Comparison of ENCODE assay signal across 1 cellular context in the genomic region with DNA sequence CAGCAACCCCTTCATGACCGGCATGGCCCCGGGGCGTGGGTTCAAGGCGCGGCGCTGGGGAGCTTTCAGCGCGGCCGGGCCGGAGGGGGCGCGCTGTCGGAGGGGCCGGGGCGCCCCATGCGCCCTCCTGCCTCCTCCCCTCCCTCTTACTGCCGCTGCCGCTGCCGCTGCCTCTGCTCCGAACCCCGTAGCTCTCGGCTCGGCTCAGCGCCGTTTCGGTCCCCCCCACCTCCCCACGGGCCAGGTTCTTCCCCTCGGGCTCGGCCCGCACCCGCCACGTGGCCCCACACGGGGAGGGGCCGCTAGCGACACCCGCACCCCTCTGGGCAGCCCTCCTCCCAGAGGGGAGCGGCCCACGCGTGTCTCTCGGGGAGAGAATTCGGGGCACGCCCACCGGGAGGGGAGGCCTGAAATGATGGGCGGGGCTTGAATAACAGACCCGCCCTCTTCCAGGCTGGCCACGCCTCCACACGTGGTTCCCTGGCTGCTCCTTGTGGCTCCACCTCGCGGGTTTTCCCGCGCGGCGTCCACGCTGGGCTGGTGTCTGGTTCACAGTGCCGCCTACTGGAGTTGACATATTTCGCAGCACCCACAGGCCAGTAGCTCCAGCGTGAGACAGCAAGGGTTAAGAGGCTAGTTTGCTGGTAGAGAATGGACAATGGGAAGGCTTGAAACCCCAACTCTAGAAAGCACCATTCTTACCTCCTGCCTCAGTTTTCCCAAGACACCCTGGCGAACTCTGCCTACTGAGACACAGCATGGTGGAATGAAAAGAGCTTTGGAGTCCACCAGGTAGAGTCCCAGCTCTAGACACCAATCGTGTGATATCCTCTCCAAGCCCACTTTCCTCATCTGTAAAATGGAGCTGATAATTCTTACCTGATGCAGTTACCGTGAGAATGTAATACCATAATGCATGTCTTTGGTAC.
TF ChIP-seq lines count a peak whose summit lies in the region.

Gene KCNH4, minus strand, starts transcription at position 221 of the 929 bp plus-strand sequence. Its CDS starts 197 bp downstream, at position 24.

TF ChIP-seq in GM12878, 131 proteins besides CTCF, POLR2A, EP300 and RAD21 (continues in another document):
- TF ChIP-seq MAX (IDR thresholded peaks at IDR 0.05; ENCODE audit: low read depth, low read length) (peak; percentile 92), RB1 (IDR thresholded peaks at IDR 0.05; ENCODE audit: borderline replicate concordance) (peak; percentile 100), FOS (IDR thresholded peaks at IDR 0.05; ENCODE audit: borderline replicate concordance, extremely low read depth, insufficient read length) (no peak), JUND (IDR thresholded peaks at IDR 0.05; ENCODE audit: low read depth, low read length) (0 out of 2 replicates have a peak, but pooled peaks have one; percentile 19), MTA3 (IDR thresholded peaks at IDR 0.05; ENCODE audit: borderline replicate concordance, low read length) (no peak), ATF3 (IDR thresholded peaks at IDR 0.05; ENCODE audit: borderline replicate concordance, extremely low read depth, low read depth, low read length) (0 out of 2 replicates have a peak, but pooled peaks have one; percentile 23), USF1 (IDR thresholded peaks at IDR 0.05; ENCODE audit: borderline replicate concordance, extremely low read length, insufficient read depth, low read depth, low read length) (peak; percentile 67), YY1 (IDR thresholded peaks at IDR 0.05; ENCODE audit: low read depth, low read length) (peak; percentile 61), PAX5 (IDR thresholded peaks at IDR 0.05; ENCODE audit: borderline replicate concordance, low read depth, low read length) (no peak), LARP7 (IDR thresholded peaks at IDR 0.05) (0 out of 2 replicates have a peak, but pooled peaks have one; percentile 71), SP1 (IDR thresholded peaks at IDR 0.05; ENCODE audit: low read depth, low read length) (peak; percentile 55), MYC (IDR thresholded peaks at IDR 0.05; ENCODE audit: insufficient read depth, insufficient read length, insufficient replicate concordance, low read length, severe bottlenecking) (peak; percentile 53), RAD51 (IDR thresholded peaks at IDR 0.05) (peak; percentile 82), CREM (IDR thresholded peaks at IDR 0.05; ENCODE audit: low read depth) (peak; percentile 52; the same call in 1 of the 2 replicates), GATAD2B (conservative IDR thresholded peaks at IDR 0.05; ENCODE audit: low read depth) (peak; percentile 64; the same call in 1 of the 2 replicates), RUNX3 (IDR thresholded peaks at IDR 0.05; ENCODE audit: low read length) (peak; percentile 58; the same call in 1 of the 2 replicates), ETV6 (conservative IDR thresholded peaks at IDR 0.05 in 1 of 2, IDR thresholded peaks at IDR 0.05 in 1 of 2; ENCODE audit: borderline replicate concordance in 1 of 2, low read depth in 1 of 2) (0 out of 4 replicates have a peak, but pooled peaks of 1 of the 2 experiments have one; percentile 16), BACH1 (IDR thresholded peaks at IDR 0.05; ENCODE audit: borderline replicate concordance) (peak; percentile 93), ESRRA (IDR thresholded peaks at IDR 0.05; ENCODE audit: low read length) (no peak), PML (IDR thresholded peaks at IDR 0.05; ENCODE audit: low read length) (no peak), ZSCAN29 (IDR thresholded peaks at IDR 0.05) (0 out of 2 replicates have a peak, but pooled peaks have one; percentile 24), BHLHE40 (IDR thresholded peaks at IDR 0.05; ENCODE audit: borderline replicate concordance in 1 of 2, low read depth in 2 of 2, low read length in 1 of 2) (peak; percentile 52 to 62; a peak in 3 of 4 replicates), NBN (IDR thresholded peaks at IDR 0.05) (peak; percentile 53; the same call in 1 of the 2 replicates), SKIL (IDR thresholded peaks at IDR 0.05; ENCODE audit: low read depth, poor library complexity, severe bottlenecking) (no peak), SMC3 (IDR thresholded peaks at IDR 0.05; ENCODE audit: borderline replicate concordance, low read length) (peak; percentile 71; the same call in 1 of the 2 replicates), ASH2L (IDR thresholded peaks at IDR 0.05; ENCODE audit: borderline replicate concordance, low read depth) (no peak), E2F4 (IDR thresholded peaks at IDR 0.05; ENCODE audit: low read depth, low read length) (peak; percentile 85), DPF2 (IDR thresholded peaks at IDR 0.05) (peak; percentile 47; the same call in 1 of the 2 replicates), E2F8 (IDR thresholded peaks at IDR 0.05; ENCODE audit: low read depth, partially characterized antibody) (peak; percentile 96), SMARCA5 (IDR thresholded peaks at IDR 0.05) (no peak), MXI1 (IDR thresholded peaks at IDR 0.05; ENCODE audit: low read depth, low read length) (peak; percentile 86), HCFC1 (IDR thresholded peaks at IDR 0.05; ENCODE audit: low read length) (0 out of 2 replicates have a peak, but pooled peaks have one; percentile 7), NR2F1 (conservative IDR thresholded peaks at IDR 0.05) (peak; percentile 12; the same call in 1 of the 2 replicates), RELA (IDR thresholded peaks at IDR 0.05; ENCODE audit: borderline replicate concordance, partially characterized antibody) (peak; percentile 82)
- TF ChIP-seq, protein P1, sequence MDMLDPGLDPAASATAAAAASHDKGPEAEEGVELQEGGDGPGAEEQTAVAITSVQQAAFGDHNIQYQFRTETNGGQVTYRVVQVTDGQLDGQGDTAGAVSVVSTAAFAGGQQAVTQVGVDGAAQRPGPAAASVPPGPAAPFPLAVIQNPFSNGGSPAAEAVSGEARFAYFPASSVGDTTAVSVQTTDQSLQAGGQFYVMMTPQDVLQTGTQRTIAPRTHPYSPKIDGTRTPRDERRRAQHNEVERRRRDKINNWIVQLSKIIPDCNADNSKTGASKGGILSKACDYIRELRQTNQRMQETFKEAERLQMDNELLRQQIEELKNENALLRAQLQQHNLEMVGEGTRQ (IDR thresholded peaks at IDR 0.05; ENCODE audit: borderline replicate concordance, low read depth, low read length): peak; percentile 59
- TF ChIP-seq, protein P2, sequence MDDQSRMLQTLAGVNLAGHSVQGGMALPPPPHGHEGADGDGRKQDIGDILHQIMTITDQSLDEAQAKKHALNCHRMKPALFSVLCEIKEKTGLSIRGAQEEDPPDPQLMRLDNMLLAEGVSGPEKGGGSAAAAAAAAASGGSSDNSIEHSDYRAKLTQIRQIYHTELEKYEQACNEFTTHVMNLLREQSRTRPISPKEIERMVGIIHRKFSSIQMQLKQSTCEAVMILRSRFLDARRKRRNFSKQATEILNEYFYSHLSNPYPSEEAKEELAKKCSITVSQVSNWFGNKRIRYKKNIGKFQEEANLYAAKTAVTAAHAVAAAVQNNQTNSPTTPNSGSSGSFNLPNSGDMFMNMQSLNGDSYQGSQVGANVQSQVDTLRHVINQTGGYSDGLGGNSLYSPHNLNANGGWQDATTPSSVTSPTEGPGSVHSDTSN (IDR thresholded peaks at IDR 0.05; ENCODE audit: insufficient replicate concordance, low read depth, low read length): peak; percentile 31
- TF ChIP-seq, protein P3, sequence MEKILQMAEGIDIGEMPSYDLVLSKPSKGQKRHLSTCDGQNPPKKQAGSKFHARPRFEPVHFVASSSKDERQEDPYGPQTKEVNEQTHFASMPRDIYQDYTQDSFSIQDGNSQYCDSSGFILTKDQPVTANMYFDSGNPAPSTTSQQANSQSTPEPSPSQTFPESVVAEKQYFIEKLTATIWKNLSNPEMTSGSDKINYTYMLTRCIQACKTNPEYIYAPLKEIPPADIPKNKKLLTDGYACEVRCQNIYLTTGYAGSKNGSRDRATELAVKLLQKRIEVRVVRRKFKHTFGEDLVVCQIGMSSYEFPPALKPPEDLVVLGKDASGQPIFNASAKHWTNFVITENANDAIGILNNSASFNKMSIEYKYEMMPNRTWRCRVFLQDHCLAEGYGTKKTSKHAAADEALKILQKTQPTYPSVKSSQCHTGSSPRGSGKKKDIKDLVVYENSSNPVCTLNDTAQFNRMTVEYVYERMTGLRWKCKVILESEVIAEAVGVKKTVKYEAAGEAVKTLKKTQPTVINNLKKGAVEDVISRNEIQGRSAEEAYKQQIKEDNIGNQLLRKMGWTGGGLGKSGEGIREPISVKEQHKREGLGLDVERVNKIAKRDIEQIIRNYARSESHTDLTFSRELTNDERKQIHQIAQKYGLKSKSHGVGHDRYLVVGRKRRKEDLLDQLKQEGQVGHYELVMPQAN (conservative IDR thresholded peaks at IDR 0.05): 0 out of 2 replicates have a peak, but pooled peaks have one; percentile 66
- TF ChIP-seq, protein P4, sequence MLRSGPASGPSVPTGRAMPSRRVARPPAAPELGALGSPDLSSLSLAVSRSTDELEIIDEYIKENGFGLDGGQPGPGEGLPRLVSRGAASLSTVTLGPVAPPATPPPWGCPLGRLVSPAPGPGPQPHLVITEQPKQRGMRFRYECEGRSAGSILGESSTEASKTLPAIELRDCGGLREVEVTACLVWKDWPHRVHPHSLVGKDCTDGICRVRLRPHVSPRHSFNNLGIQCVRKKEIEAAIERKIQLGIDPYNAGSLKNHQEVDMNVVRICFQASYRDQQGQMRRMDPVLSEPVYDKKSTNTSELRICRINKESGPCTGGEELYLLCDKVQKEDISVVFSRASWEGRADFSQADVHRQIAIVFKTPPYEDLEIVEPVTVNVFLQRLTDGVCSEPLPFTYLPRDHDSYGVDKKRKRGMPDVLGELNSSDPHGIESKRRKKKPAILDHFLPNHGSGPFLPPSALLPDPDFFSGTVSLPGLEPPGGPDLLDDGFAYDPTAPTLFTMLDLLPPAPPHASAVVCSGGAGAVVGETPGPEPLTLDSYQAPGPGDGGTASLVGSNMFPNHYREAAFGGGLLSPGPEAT (IDR thresholded peaks at IDR 0.05; ENCODE audit: low read depth): peak; percentile 35; the same call in 1 of the 2 replicates
